20 cellular contexts compared by ENCODE assay signal in the genomic region with DNA sequence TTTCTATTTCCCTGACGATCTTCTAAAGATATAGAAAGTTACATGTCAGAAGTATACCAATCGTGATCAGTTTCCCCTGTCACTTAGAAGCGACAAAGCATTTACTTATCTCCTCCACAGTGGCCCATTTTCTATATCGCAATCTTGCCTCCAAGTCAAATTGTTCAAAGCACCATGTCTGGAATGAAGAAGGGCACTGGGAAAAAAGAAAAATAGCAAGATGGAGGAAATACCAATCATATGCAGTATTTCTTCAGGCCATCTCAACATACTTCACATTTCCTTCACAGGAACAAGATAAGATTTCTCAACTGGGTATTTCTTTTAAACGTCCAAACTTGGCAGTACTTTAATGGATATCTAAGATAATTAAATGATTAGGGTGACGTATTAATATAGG.
A peak's percentile ranks its signal among the peaks of the same experiment; 100 is the strongest.
DNase-seq lines count a peak whose midpoint lies in the region; ATAC-seq and TF ChIP-seq lines count a peak whose summit lies in the region.
"Had no signal": no experiment of that assay in that cellular context is flagged by ENCODE, and none has a peak within 500 bp of the region (broad histone marks: within the 10 kb centered on the region; RNA-seq: fewer than 3 reads in every experiment).

No MANE protein-coding gene starts in this region.

- intact Hi-C loops in natural killer cell (cut with micrococcal nuclease) (no loop called here), esophagus muscularis mucosa (cut with DNase I) (no loop called here), aorta (cut with DNase I) (no loop called here)

- H3K4me1 Mint-ChIP-seq in natural killer cell treated with Interleukin-12 subunit alpha and Interleukin-12 subunit beta and Interleukin-15 and Interleukin-18, amount 100 ng/mL, for 72 hours (ENCODE audit: low read depth in 2 of 2) = peaks cover 23 to 45% of the 10 kb centered on the region in 2 donors
- no peaks in the 10 kb centered on the region for H3K4me1 Mint-ChIP-seq in natural killer cell
- H3K4me1 Mint-ChIP-seq in stimulated activated memory B cell treated with anti-CD40 and anti-IgM and Interleukin-4, amounts not matched to agents 10 μg/mL and 1 μg/mL and 100 μg/mL, for 72 hours = peaks cover 66% of the 10 kb centered on the region
- H3K4me1 Mint-ChIP-seq: neural progenitor cell had no signal

- no peak for TF ChIP-seq POLR2A in esophagus muscularis mucosa (IDR thresholded peaks at IDR 0.05; ENCODE audit: low read depth)

- DNase-seq in natural killer cell treated with Interleukin-12 subunit alpha and Interleukin-12 subunit beta and Interleukin-15 and Interleukin-18, amount 100 ng/mL, for 72 hours (ENCODE audit: low spot score) = no peak
- no peak for DNase-seq in natural killer cell
- DNase-seq in SJSA1 (ENCODE audit: low read depth in 1 of 2, low spot score in 2 of 2) = no peak
- DNase-seq in esophagus muscularis mucosa (ENCODE audit: extremely low spot score) = peak; percentile 19
- DNase-seq in cerebellum (ENCODE audit: low spot score) = no peak
- no peak for DNase-seq in aorta
- DNase-seq in RPMI8226 = no peak
- DNase-seq: activated CD4-positive, alpha-beta T cell treated with anti-CD3 and anti-CD28 coated beads for 1 hour; activated effector memory CD4-positive, alpha-beta T cell treated with Interleukin-2 at 50 U/mL for 16 hours; cerebellar nuclear complex; DMS79; effector memory CD8-positive, alpha-beta T cell; NCI-H1930; NCI-H446; Peyer's patch; stimulated activated CD4-positive, alpha-beta T cell treated with anti-CD3 and anti-CD28 coated beads, Interleukin-4, amount 100 ng/mL, for 4 hours; upper lobe of right lung had no signal

- H3K9me3 ChIP-seq in SJSA1 (replicated peaks) (peaks cover 3% of the 10 kb centered on the region; the same call in 1 of the 2 replicates), esophagus muscularis mucosa (no peaks in the 10 kb centered on the region), aorta (ENCODE audit: control insufficient read depth, low read length) (peaks cover 2% of the 10 kb centered on the region)
- H3K9me3 ChIP-seq: ascending aorta, Peyer's patch, upper lobe of right lung had no signal

- H3K36me3 ChIP-seq in SJSA1 (no peaks in the 10 kb centered on the region), esophagus muscularis mucosa (no peaks in the 10 kb centered on the region), aorta (ENCODE audit: control insufficient read depth in 1 of 2, insufficient read depth in 2 of 2, low read length in 1 of 2) (no peaks in the 10 kb centered on the region)
- H3K36me3 ChIP-seq: ascending aorta, neural progenitor cell, Peyer's patch, upper lobe of right lung had no signal

- no peak for TF ChIP-seq EP300 in esophagus muscularis mucosa (IDR thresholded peaks at IDR 0.05)

- peak overlapping the region; percentile 78 for H3K27ac ChIP-seq in SJSA1
- H3K27ac ChIP-seq in esophagus muscularis mucosa (replicated peaks in 1 of 4) = no peak overlapping the region
- no peak overlapping the region for H3K27ac ChIP-seq in aorta (ENCODE audit: low read depth in 1 of 2, low read length in 2 of 2)
- H3K27ac ChIP-seq: ascending aorta, neural progenitor cell, Peyer's patch, upper lobe of right lung had no signal

- ATAC-seq in natural killer cell treated with Interleukin-12 subunit alpha and Interleukin-12 subunit beta and Interleukin-15 and Interleukin-18, amount 100 ng/mL, for 72 hours = no peak
- ATAC-seq in natural killer cell (no peak), aorta (ENCODE audit: low FRiP score) (no peak)
- ATAC-seq in stimulated activated memory B cell treated with anti-CD40 and anti-IgM and Interleukin-4, amounts not matched to agents 10 μg/mL and 1 μg/mL and 100 μg/mL, for 72 hours = no peak
- ATAC-seq: effector memory CD8-positive, alpha-beta T cell had no signal

- no peaks in the 10 kb centered on the region for H3K9me3 Mint-ChIP-seq in natural killer cell treated with Interleukin-12 subunit alpha and Interleukin-12 subunit beta and Interleukin-15 and Interleukin-18, amount 100 ng/mL, for 72 hours
- no peaks in the 10 kb centered on the region for H3K9me3 Mint-ChIP-seq in natural killer cell
- no peaks in the 10 kb centered on the region for H3K9me3 Mint-ChIP-seq in stimulated activated memory B cell treated with anti-CD40 and anti-IgM and Interleukin-4, amounts not matched to agents 10 μg/mL and 1 μg/mL and 100 μg/mL, for 72 hours
- H3K9me3 Mint-ChIP-seq: effector memory CD8-positive, alpha-beta T cell; neural progenitor cell had no signal

- H3K36me3 Mint-ChIP-seq in natural killer cell treated with Interleukin-12 subunit alpha and Interleukin-12 subunit beta and Interleukin-15 and Interleukin-18, amount 100 ng/mL, for 72 hours = peaks cover 5% of the 10 kb centered on the region
- no peaks in the 10 kb centered on the region for H3K36me3 Mint-ChIP-seq in natural killer cell
- peaks cover 8% of the 10 kb centered on the region for H3K36me3 Mint-ChIP-seq in stimulated activated memory B cell treated with anti-CD40 and anti-IgM and Interleukin-4, amounts not matched to agents 10 μg/mL and 1 μg/mL and 100 μg/mL, for 72 hours
- H3K36me3 Mint-ChIP-seq: neural progenitor cell had no signal

- 87% methylated on average over 6 of the region's 6 CpGs for WGBS in esophagus muscularis mucosa
- 39% methylated on average over 6 of the region's 6 CpGs for whole genome bisulfite sequencing in aorta, 2 donors

- H3K27me3 ChIP-seq in SJSA1 (replicated peaks) (no peaks in the 10 kb centered on the region), esophagus muscularis mucosa (no peaks in the 10 kb centered on the region), aorta (ENCODE audit: control insufficient read depth in 1 of 2, insufficient read depth in 2 of 2, low read length in 1 of 2) (no peaks in the 10 kb centered on the region)
- H3K27me3 ChIP-seq: ascending aorta, neural progenitor cell, Peyer's patch, upper lobe of right lung had no signal

- H3K27me3 Mint-ChIP-seq in natural killer cell treated with Interleukin-12 subunit alpha and Interleukin-12 subunit beta and Interleukin-15 and Interleukin-18, amount 100 ng/mL, for 72 hours = peaks cover 16 to 22% of the 10 kb centered on the region in 2 donors
- H3K27me3 Mint-ChIP-seq in natural killer cell (ENCODE audit: low read depth in 2 of 2) = no peaks in the 10 kb centered on the region
- no peaks in the 10 kb centered on the region for H3K27me3 Mint-ChIP-seq in stimulated activated memory B cell treated with anti-CD40 and anti-IgM and Interleukin-4, amounts not matched to agents 10 μg/mL and 1 μg/mL and 100 μg/mL, for 72 hours

- H3K4me3 Mint-ChIP-seq in natural killer cell treated with Interleukin-12 subunit alpha and Interleukin-12 subunit beta and Interleukin-15 and Interleukin-18, amount 100 ng/mL, for 72 hours = peak overlapping the region; percentile 62
- no peak overlapping the region for H3K4me3 Mint-ChIP-seq in natural killer cell
- H3K4me3 Mint-ChIP-seq in stimulated activated memory B cell treated with anti-CD40 and anti-IgM and Interleukin-4, amounts not matched to agents 10 μg/mL and 1 μg/mL and 100 μg/mL, for 72 hours = peak overlapping the region; percentile 45
- H3K4me3 Mint-ChIP-seq: effector memory CD8-positive, alpha-beta T cell; neural progenitor cell had no signal

- H3K27ac Mint-ChIP-seq in natural killer cell treated with Interleukin-12 subunit alpha and Interleukin-12 subunit beta and Interleukin-15 and Interleukin-18, amount 100 ng/mL, for 72 hours = peak overlapping the region; percentile 10 to 72
- no peak overlapping the region for H3K27ac Mint-ChIP-seq in natural killer cell
- H3K27ac Mint-ChIP-seq in stimulated activated memory B cell treated with anti-CD40 and anti-IgM and Interleukin-4, amounts not matched to agents 10 μg/mL and 1 μg/mL and 100 μg/mL, for 72 hours = peak overlapping the region; percentile 82
- H3K27ac Mint-ChIP-seq: effector memory CD8-positive, alpha-beta T cell; neural progenitor cell had no signal

- TF ChIP-seq CTCF in natural killer cell (IDR thresholded peaks at IDR 0.05) (no peak), esophagus muscularis mucosa (IDR thresholded peaks at IDR 0.05) (no peak)

- H3K4me3 ChIP-seq in SJSA1 (no peak overlapping the region), esophagus muscularis mucosa (no peak overlapping the region), aorta (ENCODE audit: low read length in 2 of 2) (no peak overlapping the region)
- H3K4me3 ChIP-seq: ascending aorta, neural progenitor cell, Peyer's patch, upper lobe of right lung had no signal

- H3K4me1 ChIP-seq in SJSA1 (replicated peaks) (peaks cover 52% of the 10 kb centered on the region), esophagus muscularis mucosa (peaks cover 0 to 21% (median 9%) of the 10 kb centered on the region in 4 donors), aorta (ENCODE audit: control insufficient read depth in 1 of 2, insufficient read depth in 2 of 2, low read length in 2 of 2) (no peaks in the 10 kb centered on the region)
- H3K4me1 ChIP-seq: ascending aorta, neural progenitor cell, Peyer's patch had no signal

Comparison
In these comparisons a context has a peak if more than half of its experiments do, and no peak if none do; other contexts are left out.
1. H3K27ac Mint-ChIP-seq: peak in natural killer cell treated with Interleukin-12 subunit alpha and Interleukin-12 subunit beta and Interleukin-15 and Interleukin-18, amount 100 ng/mL, for 72 hours (2 of 2) and stimulated activated memory B cell treated with anti-CD40 and anti-IgM and Interleukin-4, amounts not matched to agents 10 μg/mL and 1 μg/mL and 100 μg/mL, for 72 hours (single experiment); none in natural killer cell (0 of 2).